Comparison of ENCODE assay signal across 8 cellular contexts in the genomic region with DNA sequence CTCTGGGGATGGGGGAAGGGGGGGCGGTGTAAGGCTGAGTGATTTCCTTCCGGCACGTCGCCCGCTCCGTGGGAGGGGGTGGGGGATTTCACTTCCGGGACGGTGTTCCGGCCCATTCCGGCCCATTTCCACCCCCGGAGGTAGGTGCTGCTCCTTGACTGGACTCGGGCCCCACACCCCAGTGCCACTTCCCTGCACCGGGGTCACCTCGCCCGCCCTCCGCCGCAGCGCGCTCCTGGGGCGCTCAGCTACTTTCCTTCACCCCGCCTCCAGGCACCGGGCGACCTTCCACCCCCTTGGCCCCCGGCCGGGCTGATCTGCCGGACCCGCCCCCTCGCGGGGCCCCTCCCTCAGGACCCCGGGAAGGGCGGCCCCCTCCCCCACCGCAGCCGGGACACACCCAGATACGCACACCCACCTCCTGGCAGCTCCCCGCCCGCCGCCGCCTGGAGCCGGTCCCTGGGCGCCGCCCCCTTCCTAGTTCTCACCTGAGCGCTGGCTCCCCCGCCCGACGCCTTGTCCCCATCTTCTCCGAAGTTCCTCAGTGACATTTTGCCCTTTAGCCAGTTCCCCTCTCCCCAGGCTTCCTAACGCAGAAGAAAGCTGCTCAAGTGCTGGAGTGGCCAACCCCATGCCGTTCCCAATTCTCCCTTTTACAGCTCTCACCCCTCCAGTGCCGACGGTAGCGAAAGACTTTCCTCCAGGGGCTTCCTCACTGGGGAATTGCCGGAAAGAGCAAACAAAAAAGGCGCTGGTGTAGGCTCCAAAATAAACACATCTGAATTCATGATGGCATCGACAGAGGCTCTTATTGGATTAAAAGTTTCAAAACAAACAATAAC. TPM values are rescaled to one million over a fixed set of nuclear protein-coding genes. Genes with fewer than 3 reads are reported as not detected.
DNase-seq lines count a peak whose midpoint lies in the region; ATAC-seq lines count a peak whose summit lies in the region.

A gene with protein sequence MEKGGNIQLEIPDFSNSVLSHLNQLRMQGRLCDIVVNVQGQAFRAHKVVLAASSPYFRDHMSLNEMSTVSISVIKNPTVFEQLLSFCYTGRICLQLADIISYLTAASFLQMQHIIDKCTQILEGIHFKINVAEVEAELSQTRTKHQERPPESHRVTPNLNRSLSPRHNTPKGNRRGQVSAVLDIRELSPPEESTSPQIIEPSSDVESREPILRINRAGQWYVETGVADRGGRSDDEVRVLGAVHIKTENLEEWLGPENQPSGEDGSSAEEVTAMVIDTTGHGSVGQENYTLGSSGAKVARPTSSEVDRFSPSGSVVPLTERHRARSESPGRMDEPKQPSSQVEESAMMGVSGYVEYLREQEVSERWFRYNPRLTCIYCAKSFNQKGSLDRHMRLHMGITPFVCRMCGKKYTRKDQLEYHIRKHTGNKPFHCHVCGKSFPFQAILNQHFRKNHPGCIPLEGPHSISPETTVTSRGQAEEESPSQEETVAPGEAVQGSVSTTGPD (plus strand): TSS at position 115 of the 842 bp plus-strand sequence. CDS start 1,846 bp downstream, outside the sequence.

- H3K4me1 Mint-ChIP-seq in T-helper 1 cell treated with Interleukin-12 subunit alpha and Interleukin-12 subunit beta and Interleukin-4 antibody, amounts not matched to agents 30 μg/mL and 1 μg/mL, for 36 hours (ENCODE audit: low read depth) = peaks cover 58% of the 10 kb centered on the region

- no peaks in the 10 kb centered on the region for H3K27me3 Mint-ChIP-seq in T-helper 1 cell treated with Interleukin-12 subunit alpha and Interleukin-12 subunit beta and Interleukin-4 antibody, amounts not matched to agents 30 μg/mL and 1 μg/mL, for 36 hours (ENCODE audit: low read depth)

- intact Hi-C loops in sciatic nerve (cut with DNase I) = no loop called here

- DNase-seq in NCI-H187 (lab: John Stamatoyannopoulos, UW) = peak; percentile 98 to 99
- DNase-seq in amygdala (lab: John Stamatoyannopoulos, UW) = peak in 34 of 56 donors; percentile 49 to 94 (median 76)
- DNase-seq in hypothalamus (lab: John Stamatoyannopoulos, UW) = peak in 36 of 51 donors; percentile 32 to 93 (median 77)
- DNase-seq in sciatic nerve (ENCODE audit: low spot score) = peak; percentile 91
- no peak for DNase-seq in dedifferentiated amniotic fluid mesenchymal stem cell (ENCODE audit: extremely low spot score)

- H3K9me3 Mint-ChIP-seq in T-helper 1 cell treated with Interleukin-12 subunit alpha and Interleukin-12 subunit beta and Interleukin-4 antibody, amounts not matched to agents 30 μg/mL and 1 μg/mL, for 36 hours = no peaks in the 10 kb centered on the region

- peak within 1 kb of the TSS; percentile 96 for H3K4me3 Mint-ChIP-seq in T-helper 1 cell treated with Interleukin-12 subunit alpha and Interleukin-12 subunit beta and Interleukin-4 antibody, amounts not matched to agents 30 μg/mL and 1 μg/mL, for 36 hours

- ATAC-seq in GM18498 (IDR thresholded peaks at IDR 0.05; ENCODE audit: unreplicated experiment) (peak; percentile 62), HG02938 (IDR thresholded peaks at IDR 0.05; ENCODE audit: unreplicated experiment) (peak; percentile 48), sciatic nerve (peak; percentile 69)

- peaks cover 49% of the 10 kb centered on the region for H3K36me3 Mint-ChIP-seq in T-helper 1 cell treated with Interleukin-12 subunit alpha and Interleukin-12 subunit beta and Interleukin-4 antibody, amounts not matched to agents 30 μg/mL and 1 μg/mL, for 36 hours (ENCODE audit: low read depth)

- H3K27ac Mint-ChIP-seq in T-helper 1 cell treated with Interleukin-12 subunit alpha and Interleukin-12 subunit beta and Interleukin-4 antibody, amounts not matched to agents 30 μg/mL and 1 μg/mL, for 36 hours = peak within 1 kb of the TSS; percentile 97

RNA-seq across cellular contexts. Expression of the gene that starts here (rescaled TPM):
- total RNA-seq in sciatic nerve = 26.5 TPM
